Comparison of ENCODE assay signal across 16 cellular contexts in the genomic region with DNA sequence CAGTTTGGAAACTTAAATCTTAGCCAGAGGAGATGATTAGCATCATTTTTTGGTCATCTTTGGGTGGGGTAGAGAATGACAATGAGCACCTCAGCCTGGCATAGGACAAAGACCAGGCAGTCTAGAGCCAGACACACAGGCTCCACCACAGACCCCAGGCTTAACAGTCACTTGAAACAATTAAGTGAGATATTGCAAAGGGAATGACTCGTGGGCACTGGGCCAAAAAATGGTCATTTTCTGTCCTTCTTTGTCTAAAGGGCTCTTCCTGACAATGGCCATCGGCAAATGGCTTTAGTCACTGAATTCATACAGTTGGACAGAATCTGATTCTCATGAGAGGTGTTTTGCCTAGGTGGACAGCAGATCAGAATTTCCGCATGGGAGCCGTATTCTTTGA.
A peak's percentile ranks its signal among the peaks of the same experiment; 100 is the strongest.
DNase-seq lines count a peak whose midpoint lies in the region; ATAC-seq and TF ChIP-seq lines count a peak whose summit lies in the region.
"Had no signal": no experiment of that assay in that cellular context is flagged by ENCODE, and none has a peak within 500 bp of the region (broad histone marks: within the 10 kb centered on the region; RNA-seq: fewer than 3 reads in every experiment).

No MANE protein-coding gene starts in this region.

- DNase-seq in Karpas-422 (no peak), body of pancreas (no peak), neural progenitor cell (ENCODE audit: low spot score) (no peak), DMS153 (lab: John Stamatoyannopoulos, UW) (no peak), Calu3 (no peak), glutamatergic neuron (no peak)
- DNase-seq: CD4-positive, alpha-beta T cell; DMS79 treated with DMSO at 0.1 percent for 48 hours; MG63; NCI-H1105; NCI-H187 treated with DMSO at 0.1 percent for 48 hours; NCI-H2171; NCI-H510A treated with DMSO at 0.1 percent for 48 hours had no signal

- no peak for TF ChIP-seq CTCF in body of pancreas (IDR thresholded peaks at IDR 0.05)
- no peak for TF ChIP-seq CTCF in neural progenitor cell (IDR thresholded peaks at IDR 0.05)
- no peak for TF ChIP-seq CTCF in Calu3 (IDR thresholded peaks at IDR 0.05; ENCODE audit: unreplicated experiment)
- TF ChIP-seq CTCF in glutamatergic neuron (IDR thresholded peaks at IDR 0.05; ENCODE audit: partially characterized antibody, unreplicated experiment) = no peak

- H3F3A ChIP-seq in neural progenitor cell (ENCODE audit: low read depth) = no peaks in the 10 kb centered on the region

- TF ChIP-seq POLR2A in body of pancreas (IDR thresholded peaks at IDR 0.05) = no peak

- BruUV-seq in Calu3 (replicated peaks; lab: Mats Ljungman, UMichigan) = no TSS peak

- peaks cover 19% of the 10 kb centered on the region for H3K4me1 Mint-ChIP-seq in neural progenitor cell
- H3K4me1 Mint-ChIP-seq in Calu3 (ENCODE audit: low read depth, unreplicated experiment) = peaks cover 42% of the 10 kb centered on the region
- H3K4me1 Mint-ChIP-seq in glutamatergic neuron (ENCODE audit: low read depth, unreplicated experiment) = peaks cover 38% of the 10 kb centered on the region

- ATAC-seq in body of pancreas (no peak), GM19452 (IDR thresholded peaks at IDR 0.05; ENCODE audit: unreplicated experiment) (no peak)

- no peaks in the 10 kb centered on the region for H3K27me3 ChIP-seq in BLaER1
- no peaks in the 10 kb centered on the region for H3K27me3 ChIP-seq in Karpas-422 (ENCODE audit: low read length)
- H3K27me3 ChIP-seq in body of pancreas = no peaks in the 10 kb centered on the region
- no peaks in the 10 kb centered on the region for H3K27me3 ChIP-seq in neural progenitor cell
- H3K27me3 ChIP-seq: MG63 had no signal

- H3K9me2 ChIP-seq in Karpas-422 (replicated peaks; ENCODE audit: insufficient read depth, low read length) = no peaks in the 10 kb centered on the region

- H3K27me3 Mint-ChIP-seq in neural progenitor cell (ENCODE audit: insufficient read depth, low read depth) (peaks cover 2% of the 10 kb centered on the region), Calu3 (ENCODE audit: unreplicated experiment) (no peaks in the 10 kb centered on the region), glutamatergic neuron (ENCODE audit: unreplicated experiment) (peaks cover 3% of the 10 kb centered on the region)

- H3K9ac ChIP-seq in BLaER1 (peak overlapping the region; percentile 4; the same call in 1 of the 2 replicates), Karpas-422 (ENCODE audit: low read length) (peak overlapping the region; percentile 74), neural progenitor cell (no peak overlapping the region)
- H3K9ac ChIP-seq: KMS-11 had no signal

- no peak overlapping the region for H3K27ac ChIP-seq in BLaER1
- peak overlapping the region; percentile 97 for H3K27ac ChIP-seq in Karpas-422 (ENCODE audit: low read length)
- peak overlapping the region in 3 of 4 donors; percentile 63 to 84 (median 81) for H3K27ac ChIP-seq in body of pancreas
- no peak overlapping the region for H3K27ac ChIP-seq in neural progenitor cell
- H3K27ac ChIP-seq: KMS-11 had no signal

- CTCF ChIA-PET in Calu3 (lab: Charles Lee) = no interaction called here

- WGBS in body of pancreas, 2 donors = 90 to 96% methylated on average over 4 of the region's 4 CpGs

- no peaks in the 10 kb centered on the region for H4K20me1 ChIP-seq in BLaER1
- H4K20me1 ChIP-seq in Karpas-422 (ENCODE audit: insufficient read depth, low read depth, low read length) = no peaks in the 10 kb centered on the region
- no peaks in the 10 kb centered on the region for H4K20me1 ChIP-seq in neural progenitor cell (ENCODE audit: low read depth)

- no peaks in the 10 kb centered on the region for H3K9me3 Mint-ChIP-seq in neural progenitor cell
- no peaks in the 10 kb centered on the region for H3K9me3 Mint-ChIP-seq in Calu3 (ENCODE audit: low read depth, unreplicated experiment)
- no peaks in the 10 kb centered on the region for H3K9me3 Mint-ChIP-seq in glutamatergic neuron (ENCODE audit: unreplicated experiment)
- H3K9me3 Mint-ChIP-seq: CD4-positive, alpha-beta T cell had no signal

- H3K79me2 ChIP-seq in Karpas-422 (ENCODE audit: low read length) = peaks cover 47% of the 10 kb centered on the region
- no peaks in the 10 kb centered on the region for H3K79me2 ChIP-seq in neural progenitor cell (ENCODE audit: low read depth)

- no peaks in the 10 kb centered on the region for H3K36me3 Mint-ChIP-seq in neural progenitor cell
- H3K36me3 Mint-ChIP-seq in Calu3 (ENCODE audit: insufficient read depth, unreplicated experiment) = peaks cover 18% of the 10 kb centered on the region
- H3K36me3 Mint-ChIP-seq in glutamatergic neuron (ENCODE audit: unreplicated experiment) = no peaks in the 10 kb centered on the region

- H3K4me2 ChIP-seq in BLaER1 = peak overlapping the region; percentile 87
- peak overlapping the region; percentile 78 for H3K4me2 ChIP-seq in Karpas-422 (ENCODE audit: low read depth, low read length, poor library complexity, severe bottlenecking)
- no peak overlapping the region for H3K4me2 ChIP-seq in neural progenitor cell
- H3K4me2 ChIP-seq: KMS-11 had no signal

- peak overlapping the region; percentile 46 for H3K27ac Mint-ChIP-seq in neural progenitor cell
- no peak overlapping the region for H3K27ac Mint-ChIP-seq in Calu3 (ENCODE audit: unreplicated experiment)
- no peak overlapping the region for H3K27ac Mint-ChIP-seq in glutamatergic neuron (ENCODE audit: unreplicated experiment)
- H3K27ac Mint-ChIP-seq: CD4-positive, alpha-beta T cell had no signal

- no peak overlapping the region for H2AFZ ChIP-seq in Karpas-422 (ENCODE audit: low read length)
- H2AFZ ChIP-seq in neural progenitor cell (replicated peaks) = no peak overlapping the region

- peaks cover 12% of the 10 kb centered on the region; the same call in 1 of the 2 replicates for H3K9me3 ChIP-seq in BLaER1
- no peaks in the 10 kb centered on the region for H3K9me3 ChIP-seq in Karpas-422 (ENCODE audit: low read length)
- no peaks in the 10 kb centered on the region for H3K9me3 ChIP-seq in body of pancreas
- H3K9me3 ChIP-seq in neural progenitor cell (ENCODE audit: low read depth) = no peaks in the 10 kb centered on the region
- H3K9me3 ChIP-seq: MG63 had no signal

- intact Hi-C loops in body of pancreas (cut with DNase I) = no loop called here
- intact Hi-C loops in Calu3 (cut with micrococcal nuclease; ENCODE audit: unreplicated experiment) = no loop called here

- H3K4me3 Mint-ChIP-seq in neural progenitor cell = no peak overlapping the region
- H3K4me3 Mint-ChIP-seq in Calu3 (ENCODE audit: low read depth, unreplicated experiment) = no peak overlapping the region
- H3K4me3 Mint-ChIP-seq in glutamatergic neuron (ENCODE audit: unreplicated experiment) = no peak overlapping the region
- H3K4me3 Mint-ChIP-seq: CD4-positive, alpha-beta T cell had no signal

- no peaks in the 10 kb centered on the region for H3K36me3 ChIP-seq in BLaER1
- no peaks in the 10 kb centered on the region for H3K36me3 ChIP-seq in Karpas-422 (ENCODE audit: insufficient read depth, low read length)
- no peaks in the 10 kb centered on the region for H3K36me3 ChIP-seq in body of pancreas (replicated peaks in 1 of 2; ENCODE audit: insufficient read depth in 1 of 2, low read depth in 2 of 2)
- H3K36me3 ChIP-seq in neural progenitor cell = no peaks in the 10 kb centered on the region
- H3K36me3 ChIP-seq: MG63 had no signal

- H3K4me1 ChIP-seq in BLaER1 (peaks cover 91% of the 10 kb centered on the region), Karpas-422 (ENCODE audit: low read length) (peaks cover 99% of the 10 kb centered on the region), body of pancreas (peaks cover 90% of the 10 kb centered on the region), neural progenitor cell (peaks cover 14% of the 10 kb centered on the region)

- no peak overlapping the region; the same call in 1 of the 2 replicates for H3K4me3 ChIP-seq in BLaER1
- H3K4me3 ChIP-seq in Karpas-422 (ENCODE audit: low read length) = peak overlapping the region; percentile 23; the same call in 1 of the 2 replicates
- H3K4me3 ChIP-seq in body of pancreas = no peak overlapping the region
- H3K4me3 ChIP-seq in neural progenitor cell = no peak overlapping the region
- H3K4me3 ChIP-seq: MG63 had no signal

Comparison
In these comparisons a context has a peak if more than half of its experiments do, and no peak if none do; other contexts are left out.
1. H3K27ac ChIP-seq: peak in Karpas-422 (single experiment) and body of pancreas (3 of 4); none in BLaER1 (single experiment) and neural progenitor cell (single experiment).